1 cellular context compared by ENCODE assay signal in the genomic region with DNA sequence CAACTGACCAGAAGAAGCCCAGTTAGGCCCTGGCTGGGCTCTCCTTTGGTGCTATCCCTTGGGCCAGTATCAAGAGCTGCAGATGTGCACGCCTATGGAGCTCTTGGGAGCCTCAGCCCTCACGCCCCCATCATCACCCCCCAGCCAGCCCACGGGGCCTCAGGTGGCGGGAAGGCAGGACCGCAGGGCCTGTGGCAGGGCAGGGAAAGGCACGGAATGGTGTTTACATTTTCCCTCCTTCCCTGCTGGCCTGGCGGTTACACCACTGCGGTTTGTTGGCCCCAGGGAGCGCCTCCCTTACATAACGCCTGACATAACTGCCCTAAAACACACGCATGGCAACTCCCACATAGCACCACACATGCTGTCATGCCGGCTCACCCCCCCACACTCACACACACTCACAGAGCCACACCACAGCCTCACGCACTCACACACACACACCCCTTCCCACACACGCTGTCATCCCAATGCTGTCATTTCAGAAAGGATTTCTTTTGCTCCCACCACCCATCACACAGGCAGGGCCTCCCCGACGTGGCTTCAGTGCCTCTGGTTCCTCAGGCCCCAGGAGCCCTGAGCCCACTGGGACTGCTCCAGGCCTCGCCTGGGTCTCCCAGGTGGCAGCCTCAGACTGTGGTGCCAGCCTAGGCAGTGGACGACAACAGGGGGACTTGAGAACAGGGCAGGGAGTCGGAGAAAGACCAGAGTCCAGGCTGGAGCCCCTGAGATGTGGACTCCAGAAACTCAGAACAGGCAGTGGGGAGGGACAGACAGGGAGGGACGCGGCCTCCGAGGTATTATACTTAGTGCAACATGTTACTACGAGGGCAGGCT.
TF ChIP-seq lines count a peak whose summit lies in the region.

No MANE protein-coding gene starts in this region.

TF ChIP-seq in WTC11, 78 proteins besides CTCF, POLR2A, EP300 and RAD21 (continued from another document):
- TF ChIP-seq ZBTB43 (CRISPR knock-in tag; IDR thresholded peaks at IDR 0.05) (no peak), FOXK1 (CRISPR knock-in tag; IDR thresholded peaks at IDR 0.05) (no peak), RELA (CRISPR knock-in tag; IDR thresholded peaks at IDR 0.05; ENCODE audit: borderline replicate concordance) (no peak), GRHL2 (CRISPR knock-in tag; IDR thresholded peaks at IDR 0.05; ENCODE audit: insufficient replicate concordance, severe bottlenecking) (no peak), FOXJ3 (CRISPR knock-in tag; IDR thresholded peaks at IDR 0.05; ENCODE audit: borderline replicate concordance) (no peak), NFYB (CRISPR knock-in tag; conservative IDR thresholded peaks at IDR 0.05; ENCODE audit: low read depth) (0 out of 2 replicates have a peak, but pooled peaks have one; percentile 5), ATF1 (CRISPR knock-in tag; IDR thresholded peaks at IDR 0.05) (no peak)
- TF ChIP-seq, protein P1, sequence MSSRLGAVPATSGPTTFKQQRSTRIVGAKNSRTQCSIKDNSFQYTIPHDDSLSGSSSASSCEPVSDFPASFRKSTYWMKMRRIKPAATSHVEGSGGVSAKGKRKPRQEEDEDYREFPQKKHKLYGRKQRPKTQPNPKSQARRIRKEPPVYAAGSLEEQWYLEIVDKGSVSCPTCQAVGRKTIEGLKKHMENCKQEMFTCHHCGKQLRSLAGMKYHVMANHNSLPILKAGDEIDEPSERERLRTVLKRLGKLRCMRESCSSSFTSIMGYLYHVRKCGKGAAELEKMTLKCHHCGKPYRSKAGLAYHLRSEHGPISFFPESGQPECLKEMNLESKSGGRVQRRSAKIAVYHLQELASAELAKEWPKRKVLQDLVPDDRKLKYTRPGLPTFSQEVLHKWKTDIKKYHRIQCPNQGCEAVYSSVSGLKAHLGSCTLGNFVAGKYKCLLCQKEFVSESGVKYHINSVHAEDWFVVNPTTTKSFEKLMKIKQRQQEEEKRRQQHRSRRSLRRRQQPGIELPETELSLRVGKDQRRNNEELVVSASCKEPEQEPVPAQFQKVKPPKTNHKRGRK (CRISPR knock-in tag; IDR thresholded peaks at IDR 0.05; ENCODE audit: borderline replicate concordance): no peak
